Comparison of ENCODE assay signal across 14 cellular contexts in genomic region chr17:38786372-38786771, GRCh38. TPM values are rescaled to one million over a fixed set of nuclear protein-coding genes. Genes with fewer than 3 reads are reported as not detected.
DNase-seq lines count a peak whose midpoint lies in the region; ATAC-seq and TF ChIP-seq lines count a peak whose summit lies in the region.
"Had no signal": no experiment of that assay in that cellular context is flagged by ENCODE, and none has a peak within 500 bp of the region (broad histone marks: within the 10 kb centered on the region; RNA-seq: fewer than 3 reads in every experiment).

No MANE protein-coding gene starts in this region.

- 51 to 63% methylated on average over 6 of the region's 6 CpGs for WGBS in esophagus, 2 donors
- no CpG with 5 or more reads among the region's 6 CpGs for WGBS in neuronal stem cell (ENCODE audit: extremely low coverage in 2 of 2, insufficient read length in 2 of 2, insufficient replicate concordance in 1 of 2), 2 donors

- no peak overlapping the region for H2AFZ ChIP-seq in PC-3 (ENCODE audit: low read length)
- no peak overlapping the region for H2AFZ ChIP-seq in neuronal stem cell (ENCODE audit: low read length)

- H3K4me1 ChIP-seq in PC-3 (ENCODE audit: insufficient read depth, low read length) (peaks cover 17% of the 10 kb centered on the region), esophagus (ENCODE audit: control insufficient read depth in 2 of 2, insufficient read depth in 2 of 2, low read length in 1 of 2) (peaks cover 2 to 3% of the 10 kb centered on the region in 2 donors), neuronal stem cell (ENCODE audit: control insufficient read depth in 2 of 2, insufficient read depth in 1 of 2, low read depth in 1 of 2, low read length in 2 of 2) (peaks cover 10% of the 10 kb centered on the region in 2 donors)

- H3K27ac ChIP-seq in PC-3 (ENCODE audit: low read length) (peak overlapping the region; percentile 47), esophagus (ENCODE audit: low read depth in 2 of 2, low read length in 1 of 2) (peak overlapping the region; percentile 17 to 19), neuronal stem cell (replicated peaks; ENCODE audit: low read length) (no peak overlapping the region)

- H3K9me2 ChIP-seq in PC-3 (replicated peaks; ENCODE audit: low read length) = no peaks in the 10 kb centered on the region

- no peak overlapping the region for H3K9ac ChIP-seq in PC-3 (ENCODE audit: low read length)
- H3K9ac ChIP-seq in neuronal stem cell (ENCODE audit: low read depth, low read length, poor library complexity) = peak overlapping the region; percentile 14

- H3K36me3 ChIP-seq in PC-3 (ENCODE audit: low read depth, low read length) (peaks cover 7% of the 10 kb centered on the region; the same call in 1 of the 2 replicates), esophagus (ENCODE audit: control insufficient read depth in 2 of 2, insufficient read depth in 2 of 2, low read length in 1 of 2) (peaks cover 20 to 30% of the 10 kb centered on the region in 2 donors), neuronal stem cell (replicated peaks in 1 of 2; ENCODE audit: control insufficient read depth in 2 of 2, insufficient read depth in 2 of 2, low read length in 2 of 2) (peaks cover 36 to 62% of the 10 kb centered on the region in 2 donors)

- intact Hi-C loops in PC-3 (cut with micrococcal nuclease) = no loop called here

- no peak for TF ChIP-seq CTCF in PC-3 (conservative IDR thresholded peaks at IDR 0.05; ENCODE audit: low read depth, low read length)

- ATAC-seq in PC-3 = peak; percentile 91
- no peak for ATAC-seq in GM21515 (IDR thresholded peaks at IDR 0.05; ENCODE audit: unreplicated experiment)
- no peak for ATAC-seq in GM19324 (IDR thresholded peaks at IDR 0.05; ENCODE audit: low FRiP score, unreplicated experiment)

- POLR2A ChIA-PET in PC-3 (lab: Charles Lee; ENCODE audit: unreplicated experiment) = interaction anchor here (0.6 kb wide), 1 partner anchor 943 kb away, joined by 12 read pairs; no protein-coding TSS in a partner anchor

- no TSS peak for BruUV-seq in PC-3 (replicated peaks; lab: Mats Ljungman, UMichigan)

- H3K4me3 ChIP-seq in PC-3 (ENCODE audit: low read length) = no peak overlapping the region
- H3K4me3 ChIP-seq in esophagus (ENCODE audit: low read depth in 1 of 2, low read length in 2 of 2) = no peak overlapping the region
- no peak overlapping the region for H3K4me3 ChIP-seq in neuronal stem cell (ENCODE audit: low read length in 2 of 2)

- peaks cover 5% of the 10 kb centered on the region for H3K79me1 ChIP-seq in neuronal stem cell (ENCODE audit: low read depth, low read length)

- H3F3A ChIP-seq in PC-3 (ENCODE audit: low read length, unreplicated experiment) = no peaks in the 10 kb centered on the region

- H2BK120ac ChIP-seq in neuronal stem cell (ENCODE audit: low read depth, low read length) = no peak overlapping the region

- DNase-seq in PC-3 = peak; percentile 81
- DNase-seq in neuronal stem cell (ENCODE audit: low spot score) = no peak
- DNase-seq: CD4-positive, CD25-positive, alpha-beta regulatory T cell; EL; GF-D8; NCI-H1417; NCI-H187; NCI-H446; NCI-H526; Right ventricle myocardium superior had no signal

- H3K27me3 ChIP-seq in PC-3 (ENCODE audit: low read length) (no peaks in the 10 kb centered on the region), esophagus (ENCODE audit: control insufficient read depth in 1 of 2, insufficient read depth in 2 of 2, low read length in 2 of 2) (no peaks in the 10 kb centered on the region), neuronal stem cell (ENCODE audit: control insufficient read depth in 3 of 3, insufficient read depth in 3 of 3, low read depth in 1 of 3, low read length in 3 of 3) (no peaks in the 10 kb centered on the region)

- H2BK5ac ChIP-seq in neuronal stem cell (ENCODE audit: low read length) = no peak overlapping the region

- CTCF ChIA-PET in PC-3 (lab: Charles Lee) = no interaction called here

- no peak overlapping the region for H4K91ac ChIP-seq in neuronal stem cell (ENCODE audit: low read depth, low read length, poor library complexity)

- H3K4me2 ChIP-seq in PC-3 (ENCODE audit: low read length) = peak overlapping the region; percentile 23
- H3K4me2 ChIP-seq in neuronal stem cell (ENCODE audit: insufficient read depth, low read length, poor library complexity, severe bottlenecking) = no peak overlapping the region

- no peak overlapping the region for H2BK15ac ChIP-seq in neuronal stem cell (ENCODE audit: low read length)

- no peak overlapping the region for H2BK12ac ChIP-seq in neuronal stem cell (ENCODE audit: low read length)

- H4K8ac ChIP-seq in neuronal stem cell (ENCODE audit: low read depth, low read length) = no peak overlapping the region

- H3K9me3 ChIP-seq in PC-3 (ENCODE audit: low read length) (no peaks in the 10 kb centered on the region), esophagus (ENCODE audit: control insufficient read depth in 2 of 2, insufficient read depth in 1 of 2, low read depth in 1 of 2, low read length in 1 of 2) (no peaks in the 10 kb centered on the region), neuronal stem cell (replicated peaks in 1 of 2; ENCODE audit: control insufficient read depth in 2 of 2, insufficient read depth in 1 of 2, low read depth in 1 of 2, low read length in 2 of 2) (no peaks in the 10 kb centered on the region)

- H3K14ac ChIP-seq in neuronal stem cell (ENCODE audit: low read length) = no peak overlapping the region

- no peak overlapping the region for H3K18ac ChIP-seq in neuronal stem cell (ENCODE audit: low read length)

- no peaks in the 10 kb centered on the region for H4K20me1 ChIP-seq in PC-3 (ENCODE audit: low read length)

- no peak overlapping the region for H3K4ac ChIP-seq in neuronal stem cell (ENCODE audit: low read length)

- no peak overlapping the region for H2AK5ac ChIP-seq in neuronal stem cell (ENCODE audit: low read depth, low read length)

- no peak overlapping the region for H3K23ac ChIP-seq in neuronal stem cell (ENCODE audit: low read depth, low read length, poor library complexity)

- H3K79me2 ChIP-seq in PC-3 (ENCODE audit: low read length) = peaks cover 16% of the 10 kb centered on the region

RNA-seq across cellular contexts. Expression of gene PIP4K2B, which starts 13.0 kb away (rescaled TPM):
- total RNA-seq in PC-3 (2014; rRNA removed) = 25.5 and 43.7 TPM in 2 replicates
- polyA plus RNA-seq in esophagus = 10 to 100 TPM in 1 of 2 donors, 1 to 10 TPM in 1; 7.7 to 11.1 TPM
- polyA plus RNA-seq in neuronal stem cell (2013, experiment 1 of 2) = 43.4 TPM
- polyA plus RNA-seq in neuronal stem cell (2013, experiment 2 of 2) = 45.5 TPM

RNA-seq across cellular contexts. Expression of gene PSMB3, which starts 33.8 kb away (rescaled TPM):
- total RNA-seq in PC-3 (2014; rRNA removed) = 366 and 441 TPM in 2 replicates
- 100 to 1,000 TPM; 198 to 204 TPM for polyA plus RNA-seq in esophagus
- polyA plus RNA-seq in neuronal stem cell (2013, experiment 1 of 2) = 263 TPM
- polyA plus RNA-seq in neuronal stem cell (2013, experiment 2 of 2) = 265 TPM

RNA-seq across cellular contexts. Expression of gene PCGF2, which starts 38.2 kb away (rescaled TPM):
- 14.1 and 15.8 TPM in 2 replicates for total RNA-seq in PC-3 (2014; rRNA removed)
- 10 to 100 TPM in 1 of 2 donors, 1 to 10 TPM in 1; 9.4 to 22.4 TPM for polyA plus RNA-seq in esophagus
- polyA plus RNA-seq in neuronal stem cell (2013, experiment 1 of 2) = 74.0 TPM
- 69.4 TPM for polyA plus RNA-seq in neuronal stem cell (2013, experiment 2 of 2)
- polyA plus RNA-seq: CD4-positive, CD25-positive, alpha-beta regulatory T cell; IgD-negative memory B cell had no signal

RNA-seq across cellular contexts. Expression of gene CWC25, which starts 38.7 kb away (rescaled TPM):
- total RNA-seq in PC-3 (2014; rRNA removed) = 11.8 and 15.0 TPM in 2 replicates
- 10 to 100 TPM; 15.2 to 21.0 TPM for polyA plus RNA-seq in esophagus
- 17.2 TPM for polyA plus RNA-seq in neuronal stem cell (2013, experiment 1 of 2)
- polyA plus RNA-seq in neuronal stem cell (2013, experiment 2 of 2) = 18.3 TPM

RNA-seq across cellular contexts. Expression of gene CISD3, which starts 56.2 kb away (rescaled TPM):
- 13.7 and 14.1 TPM in 2 replicates for total RNA-seq in PC-3 (2014; rRNA removed)
- 10 to 100 TPM; 14.5 to 28.5 TPM for polyA plus RNA-seq in esophagus
- 4.7 TPM for polyA plus RNA-seq in neuronal stem cell (2013, experiment 1 of 2)
- polyA plus RNA-seq in neuronal stem cell (2013, experiment 2 of 2) = 4.8 TPM
